29 cellular contexts compared by ENCODE assay signal in genomic region chr2:191499050-191499449, GRCh38.
"Had no signal": no experiment of that assay in that cellular context is flagged by ENCODE, and none has a peak within 500 bp of the region (broad histone marks: within the 10 kb centered on the region; RNA-seq: fewer than 3 reads in every experiment).

No MANE protein-coding gene starts in this region.

- H3K4me1 Mint-ChIP-seq: stimulated activated effector memory CD8-positive, alpha-beta T cell treated with anti-CD3 and anti-CD28 coated beads, Interleukin-12 subunit alpha, Interleukin-12 subunit beta, amount 100 ng/mL, for 72 hours; stimulated activated naive B cell treated with anti-CD40 and anti-IgM and Interleukin-4, amounts not matched to agents 10 μg/mL and 1 μg/mL and 100 μg/mL, for 72 hours had no signal

- H3K9me3 Mint-ChIP-seq: naive thymus-derived CD8-positive, alpha-beta T cell; natural killer cell treated with Interleukin-12 subunit alpha and Interleukin-12 subunit beta and Interleukin-15 and Interleukin-18, amount 100 ng/mL, for 72 hours; stimulated activated effector memory CD8-positive, alpha-beta T cell treated with anti-CD3 and anti-CD28 coated beads, Interleukin-12 subunit alpha, Interleukin-12 subunit beta, amount 100 ng/mL, for 72 hours; stimulated activated naive B cell treated with anti-CD40 and anti-IgM and Interleukin-4, amounts not matched to agents 10 μg/mL and 1 μg/mL and 100 μg/mL, for 72 hours; stimulated activated naive CD8-positive, alpha-beta T cell treated with anti-CD3 and anti-CD28 coated beads, Interleukin-15, Interleukin-2, amounts not matched to agents 100 ng/mL and 50 ng/mL, for 24 hours had no signal

- H3K4me1 ChIP-seq: parathyroid adenoma, psoas muscle, right lobe of liver, sigmoid colon, uterus had no signal

- H3K4me3 Mint-ChIP-seq: naive thymus-derived CD8-positive, alpha-beta T cell; natural killer cell treated with Interleukin-12 subunit alpha and Interleukin-12 subunit beta and Interleukin-15 and Interleukin-18, amount 100 ng/mL, for 72 hours; nephron progenitor cell; neural crest cell; stimulated activated effector memory CD8-positive, alpha-beta T cell treated with anti-CD3 and anti-CD28 coated beads, Interleukin-12 subunit alpha, Interleukin-12 subunit beta, amount 100 ng/mL, for 72 hours; stimulated activated naive B cell treated with anti-CD40 and anti-IgM and Interleukin-4, amounts not matched to agents 10 μg/mL and 1 μg/mL and 100 μg/mL, for 72 hours; stimulated activated naive CD8-positive, alpha-beta T cell treated with anti-CD3 and anti-CD28 coated beads, Interleukin-15, Interleukin-2, amounts not matched to agents 100 ng/mL and 50 ng/mL, for 24 hours had no signal

- H3K36me3 ChIP-seq: neutrophil, right lobe of liver, sigmoid colon, stomach, thoracic aorta, thyroid gland, tibial nerve, upper lobe of right lung, uterus had no signal

- H3K36me3 Mint-ChIP-seq: naive thymus-derived CD8-positive, alpha-beta T cell; natural killer cell treated with Interleukin-12 subunit alpha and Interleukin-12 subunit beta and Interleukin-15 and Interleukin-18, amount 100 ng/mL, for 72 hours; stimulated activated effector memory CD8-positive, alpha-beta T cell treated with anti-CD3 and anti-CD28 coated beads, Interleukin-12 subunit alpha, Interleukin-12 subunit beta, amount 100 ng/mL, for 72 hours; stimulated activated naive B cell treated with anti-CD40 and anti-IgM and Interleukin-4, amounts not matched to agents 10 μg/mL and 1 μg/mL and 100 μg/mL, for 72 hours had no signal

- H3K27me3 ChIP-seq: neutrophil, right lobe of liver, sigmoid colon, stomach, thyroid gland, tibial nerve, upper lobe of right lung, uterus had no signal

- H3K27ac ChIP-seq: neutrophil, parathyroid adenoma, psoas muscle, right lobe of liver, sigmoid colon, stomach, thoracic aorta, thyroid gland, tibial nerve, upper lobe of right lung, uterus had no signal

- H3K4me3 ChIP-seq: psoas muscle, right lobe of liver, sigmoid colon, stomach, thoracic aorta, thyroid gland, tibial nerve, upper lobe of right lung, uterus had no signal

- H2AFZ ChIP-seq: parathyroid adenoma had no signal

- H3K27me3 Mint-ChIP-seq: progenitor cell of endocrine pancreas had no signal

- ATAC-seq: naive thymus-derived CD8-positive, alpha-beta T cell; natural killer cell treated with Interleukin-12 subunit alpha and Interleukin-12 subunit beta and Interleukin-15 and Interleukin-18, amount 100 ng/mL, for 72 hours; psoas muscle; right cardiac atrium; right lobe of liver; stimulated activated effector memory CD8-positive, alpha-beta T cell treated with anti-CD3 and anti-CD28 coated beads, Interleukin-12 subunit alpha, Interleukin-12 subunit beta, amount 100 ng/mL, for 72 hours; stimulated activated naive B cell treated with anti-CD40 and anti-IgM and Interleukin-4, amounts not matched to agents 10 μg/mL and 1 μg/mL and 100 μg/mL, for 72 hours; upper lobe of right lung had no signal

- H3K9me3 ChIP-seq: neutrophil, psoas muscle, right lobe of liver, sigmoid colon, stomach, thoracic aorta, thyroid gland, upper lobe of right lung, uterus had no signal

- DNase-seq: naive thymus-derived CD8-positive, alpha-beta T cell; nephron progenitor cell; nucleus accumbens; posterior cingulate gyrus; psoas muscle; right cardiac atrium; right lobe of liver; sigmoid colon; small intestine; stimulated activated CD4-positive, alpha-beta T cell treated with anti-CD3 and anti-CD28 coated beads, Interleukin-15, amount 100 ng/mL, for 24 hours; stimulated activated CD4-positive, alpha-beta T cell treated with anti-CD3 and anti-CD28 coated beads, Interleukin-2, amount 100 ng/mL, for 24 hours; stimulated activated CD4-positive, alpha-beta T cell treated with anti-CD3 and anti-CD28 coated beads, Interleukin-2, amount 100 ng/mL, for 48 hours; stimulated activated CD4-positive, alpha-beta T cell treated with anti-CD3 and anti-CD28 coated beads, Interleukin-4, amount 100 ng/mL, for 24 hours; stimulated activated naive B cell treated with anti-CD40 and anti-IgM and Interleukin-4, amounts not matched to agents 10 μg/mL and 1 μg/mL and 100 μg/mL, for 72 hours; stimulated activated naive CD4-positive, alpha-beta T cell treated with Interleukin-2 at 50 U/mL for 16 hours; stomach; thyroid gland; trophoblast cell; upper lobe of right lung; uterus had no signal

- H3K79me2 ChIP-seq: parathyroid adenoma had no signal

- H3K27ac Mint-ChIP-seq: naive thymus-derived CD8-positive, alpha-beta T cell; natural killer cell treated with Interleukin-12 subunit alpha and Interleukin-12 subunit beta and Interleukin-15 and Interleukin-18, amount 100 ng/mL, for 72 hours; nephron progenitor cell; progenitor cell of endocrine pancreas; stimulated activated effector memory CD8-positive, alpha-beta T cell treated with anti-CD3 and anti-CD28 coated beads, Interleukin-12 subunit alpha, Interleukin-12 subunit beta, amount 100 ng/mL, for 72 hours; stimulated activated naive B cell treated with anti-CD40 and anti-IgM and Interleukin-4, amounts not matched to agents 10 μg/mL and 1 μg/mL and 100 μg/mL, for 72 hours; stimulated activated naive CD8-positive, alpha-beta T cell treated with anti-CD3 and anti-CD28 coated beads, Interleukin-15, Interleukin-2, amounts not matched to agents 100 ng/mL and 50 ng/mL, for 24 hours had no signal
